ENCODE assay signal across 8 cellular contexts in genomic region chr2:222708274-222708710, GRCh38. TPM values are rescaled to one million over a fixed set of nuclear protein-coding genes. Genes with fewer than 3 reads are reported as not detected.
DNase-seq lines count a peak whose midpoint lies in the region; ATAC-seq, FAIRE-seq and TF ChIP-seq lines count a peak whose summit lies in the region.

No MANE protein-coding gene starts in this region.

- peak overlapping the region; percentile 69 for H3K4me3 ChIP-seq in OCI-LY3 (ENCODE audit: low read length)
- no peak overlapping the region for H3K4me3 ChIP-seq in esophagus muscularis mucosa

- peak overlapping the region in 1 of 3 experiments; percentile 51 for H3K4me3 Mint-ChIP-seq in nephron

- no peaks in the 10 kb centered on the region for H3K79me2 ChIP-seq in OCI-LY3 (ENCODE audit: low read length)

- no peaks in the 10 kb centered on the region for H3K36me3 Mint-ChIP-seq in nephron (ENCODE audit: low read depth)

- DNase-seq in DMS79 (lab: John Stamatoyannopoulos, UW), result peak; percentile 4
- DNase-seq in activated T-cell treated with anti-CD3 and anti-CD28 coated beads for 24 hours (ENCODE audit: low read depth), result peak; percentile 61
- peak; percentile 94 for DNase-seq in esophagus muscularis mucosa (ENCODE audit: extremely low spot score)
- peak; percentile 59 for DNase-seq in stimulated activated naive CD4-positive, alpha-beta T cell treated with Interleukin-2 at 50 U/mL for 16 hours (lab: John Stamatoyannopoulos, UW)
- no peak for DNase-seq in H54 (ENCODE audit: insufficient read length, low spot score)

- peak overlapping the region in 2 of 3 experiments; percentile 36 to 56 for H3K27ac Mint-ChIP-seq in nephron

- TF ChIP-seq EP300 in esophagus muscularis mucosa (IDR thresholded peaks at IDR 0.05), result no peak

- 0 out of 2 replicates have a peak overlapping the region, but pooled peaks have one; percentile 92 for H2AFZ ChIP-seq in OCI-LY3 (ENCODE audit: low read depth, low read length)

- TF ChIP-seq CTCF in OCI-LY3 (IDR thresholded peaks at IDR 0.05; ENCODE audit: low read depth, low read length) (peak; percentile 67), esophagus muscularis mucosa (IDR thresholded peaks at IDR 0.05) (peak; percentile 93 to 97 (median 97)), nephron (IDR thresholded peaks at IDR 0.05; ENCODE audit: unreplicated experiment in 3 of 3) (peak; percentile 94 to 97 (median 95))

- no peaks in the 10 kb centered on the region for H3K27me3 Mint-ChIP-seq in nephron (ENCODE audit: low read depth)

- WGBS in esophagus muscularis mucosa, result 14% methylated on average over 12 of the region's 12 CpGs

- no peaks in the 10 kb centered on the region for H3K36me3 ChIP-seq in OCI-LY3 (replicated peaks; ENCODE audit: low read depth, low read length)
- no peaks in the 10 kb centered on the region for H3K36me3 ChIP-seq in esophagus muscularis mucosa

- no peak for TF ChIP-seq POLR2A in esophagus muscularis mucosa (IDR thresholded peaks at IDR 0.05; ENCODE audit: low read depth)
- no peak for TF ChIP-seq POLR2A in H54 (IDR thresholded peaks at IDR 0.05; ENCODE audit: low read depth, low read length)

- no peak for FAIRE-seq in H54 (lab: Jason Lieb, UNC)

- peak overlapping the region; percentile 58 for H3K27ac ChIP-seq in OCI-LY3 (ENCODE audit: low read length)
- no peak overlapping the region for H3K27ac ChIP-seq in esophagus muscularis mucosa (replicated peaks in 1 of 4)

- H3K27me3 ChIP-seq in OCI-LY3 (ENCODE audit: low read depth, low read length) (no peaks in the 10 kb centered on the region), esophagus muscularis mucosa (no peaks in the 10 kb centered on the region)

- peak overlapping the region; percentile 74 for H3K9ac ChIP-seq in OCI-LY3 (ENCODE audit: low read length)

- peaks cover 46% of the 10 kb centered on the region for H3K4me1 ChIP-seq in OCI-LY3 (ENCODE audit: low read length)
- H3K4me1 ChIP-seq in esophagus muscularis mucosa, result peaks cover 14 to 43% (median 38%) of the 10 kb centered on the region in 4 donors

- H3K4me2 ChIP-seq in OCI-LY3 (ENCODE audit: low read length), result peak overlapping the region; percentile 97

- intact Hi-C loops in esophagus muscularis mucosa (cut with DNase I), result loop anchor here (5.0 kb wide), 3 partner anchors 89 to 194 kb away; partner anchors contain the start of gene ACSL3

- H4K20me1 ChIP-seq in OCI-LY3 (ENCODE audit: insufficient read depth, low read length), result no peaks in the 10 kb centered on the region

- ATAC-seq in HG03354 (IDR thresholded peaks at IDR 0.05; ENCODE audit: poor library complexity, severe bottlenecking, unreplicated experiment), result peak; percentile 39

- H3K4me1 Mint-ChIP-seq in nephron, result peaks cover 19% of the 10 kb centered on the region

- H3K9me3 ChIP-seq in OCI-LY3 (ENCODE audit: insufficient read depth, low read length) (no peaks in the 10 kb centered on the region), esophagus muscularis mucosa (no peaks in the 10 kb centered on the region)

- no peaks in the 10 kb centered on the region for H3K9me3 Mint-ChIP-seq in nephron

RNA-seq across cellular contexts. Expression of gene MOGAT1, which starts 36.8 kb away (rescaled TPM):
- total RNA-seq in esophagus muscularis mucosa, result not detected

RNA-seq across cellular contexts. Expression of gene FARSB, which starts 52.4 kb away (rescaled TPM):
- 10 to 100 TPM; 11.9 to 14.4 (median 12.4) TPM for total RNA-seq in esophagus muscularis mucosa
